ENCODE assay signal across 10 cellular contexts in genomic region chr11:44611088-44611487, GRCh38. TPM values are rescaled to one million over a fixed set of nuclear protein-coding genes. Genes with fewer than 3 reads are reported as not detected.
A peak's percentile ranks its signal among the peaks of the same experiment; 100 is the strongest.
DNase-seq lines count a peak whose midpoint lies in the region; ATAC-seq, FAIRE-seq and TF ChIP-seq lines count a peak whose summit lies in the region.
"Had no signal": no experiment of that assay in that cellular context is flagged by ENCODE, and none has a peak within 500 bp of the region (broad histone marks: within the 10 kb centered on the region; RNA-seq: fewer than 3 reads in every experiment).

No MANE protein-coding gene starts in this region.

- H3K36me3 Mint-ChIP-seq in activated naive CD8-positive, alpha-beta T cell treated with anti-CD3 and anti-CD28 coated beads, Interleukin-2, amount 50 U/mL, for 24 hours (ENCODE audit: low read depth): peaks cover 74% of the 10 kb centered on the region

- FAIRE-seq in D721Med (lab: Jason Lieb, UNC): no peak

- no peak for TF ChIP-seq CTCF in HCT116 (IDR thresholded peaks at IDR 0.05 in 2 of 3, conservative IDR thresholded peaks at IDR 0.05 in 1 of 3; ENCODE audit: borderline replicate concordance in 1 of 3, insufficient read depth in 1 of 3, low read depth in 2 of 3, low read length in 2 of 3)
- no peak for TF ChIP-seq CTCF in neutrophil (IDR thresholded peaks at IDR 0.05)
- TF ChIP-seq CTCF in mucosa of descending colon (IDR thresholded peaks at IDR 0.05): no peak
- no peak for TF ChIP-seq CTCF in D721Med (IDR thresholded peaks at IDR 0.05; ENCODE audit: insufficient read depth, missing control alignments)

- H3K9me3 Mint-ChIP-seq in activated naive CD8-positive, alpha-beta T cell treated with anti-CD3 and anti-CD28 coated beads, Interleukin-2, amount 50 U/mL, for 24 hours: no peaks in the 10 kb centered on the region

- H4K20me1 ChIP-seq in BLaER1 treated with 17β-estradiol and CSF1 and Interleukin-3, amounts not matched to agents 10 nM and 100 nM: peaks cover 0 to 15% (median 6%) of the 10 kb centered on the region in 11 experiments; a peak in 6 of 22 replicates
- no peaks in the 10 kb centered on the region for H4K20me1 ChIP-seq in HCT116 (ENCODE audit: insufficient read depth)

- no peaks in the 10 kb centered on the region for H3K27me3 ChIP-seq in BLaER1 treated with 17β-estradiol and CSF1 and Interleukin-3, amounts not matched to agents 10 nM and 100 nM
- H3K27me3 ChIP-seq in HCT116 (ENCODE audit: insufficient read depth, low read length) (no peaks in the 10 kb centered on the region), neutrophil (no peaks in the 10 kb centered on the region)
- H3K27me3 ChIP-seq: brain microvascular endothelial cell had no signal

- POLR2A ChIA-PET in HCT116 (lab: Charles Lee): no interaction called here

- H2AFZ ChIP-seq in HCT116 (ENCODE audit: low read depth, low read length, poor library complexity, severe bottlenecking): no peak overlapping the region

- H3K4me1 ChIP-seq in BLaER1 treated with 17β-estradiol and CSF1 and Interleukin-3, amounts not matched to agents 10 nM and 100 nM: peaks cover 68 to 100% (median 94%) of the 10 kb centered on the region in 10 experiments
- H3K4me1 ChIP-seq in HCT116 (ENCODE audit: control insufficient read depth in 1 of 2, insufficient read depth in 2 of 2, low read length in 2 of 2) (peaks cover 0 to 5% of the 10 kb centered on the region in 2 experiments; a peak in 1 of 4 replicates), neutrophil (ENCODE audit: control insufficient read depth in 1 of 2, insufficient read depth in 1 of 2, low read depth in 1 of 2, low read length in 1 of 2) (peaks cover 28 to 46% of the 10 kb centered on the region in 2 experiments), mucosa of descending colon (ENCODE audit: low read depth) (peaks cover 8% of the 10 kb centered on the region)

- peak overlapping the region in 9 of 11 experiments; percentile 9 to 76 (median 60); a peak in 15 of 22 replicates for H3K27ac ChIP-seq in BLaER1 treated with 17β-estradiol and CSF1 and Interleukin-3, amounts not matched to agents 10 nM and 100 nM
- H3K27ac ChIP-seq in HCT116 (ENCODE audit: low read depth, low read length) (no peak overlapping the region), neutrophil (peak overlapping the region; percentile 65)
- H3K27ac ChIP-seq: brain microvascular endothelial cell had no signal

- no peak for DNase-seq in HCT116 (ENCODE audit: low read depth, low spot score)
- no peak for DNase-seq in activated naive CD8-positive, alpha-beta T cell treated with anti-CD3 and anti-CD28 coated beads, Interleukin-2, amount 50 U/mL, for 24 hours
- DNase-seq in NCI-H69 (lab: John Stamatoyannopoulos, UW): no peak
- no peak for DNase-seq in mucosa of descending colon
- DNase-seq in D721Med (ENCODE audit: insufficient read length, low spot score): no peak
- DNase-seq: brain microvascular endothelial cell, T1000 had no signal

- peak overlapping the region; percentile 82 for H3K27ac Mint-ChIP-seq in activated naive CD8-positive, alpha-beta T cell treated with anti-CD3 and anti-CD28 coated beads, Interleukin-2, amount 50 U/mL, for 24 hours

- peaks cover 88% of the 10 kb centered on the region for H3K4me1 Mint-ChIP-seq in activated naive CD8-positive, alpha-beta T cell treated with anti-CD3 and anti-CD28 coated beads, Interleukin-2, amount 50 U/mL, for 24 hours

- peak overlapping the region in 7 of 11 experiments; percentile 3 to 51 (median 33); a peak in 10 of 22 replicates for H3K9ac ChIP-seq in BLaER1 treated with 17β-estradiol and CSF1 and Interleukin-3, amounts not matched to agents 10 nM and 100 nM
- no peak overlapping the region for H3K9ac ChIP-seq in HCT116 (ENCODE audit: low read length)

- no peak overlapping the region for H3K4me3 ChIP-seq in BLaER1 treated with 17β-estradiol and CSF1 and Interleukin-3, amounts not matched to agents 10 nM and 100 nM
- H3K4me3 ChIP-seq in HCT116 (replicated peaks in 1 of 2; ENCODE audit: low read depth in 1 of 2, low read length in 2 of 2): no peak overlapping the region
- H3K4me3 ChIP-seq in neutrophil (ENCODE audit: low read depth in 1 of 2, low read length in 1 of 2): no peak overlapping the region
- H3K4me3 ChIP-seq in mucosa of descending colon: no peak overlapping the region

- no peak overlapping the region for H3K4me3 Mint-ChIP-seq in activated naive CD8-positive, alpha-beta T cell treated with anti-CD3 and anti-CD28 coated beads, Interleukin-2, amount 50 U/mL, for 24 hours

- no peaks in the 10 kb centered on the region for H3K79me2 ChIP-seq in HCT116 (ENCODE audit: insufficient read depth, low read length)

- TF ChIP-seq RAD21 in HCT116 (IDR thresholded peaks at IDR 0.05; ENCODE audit: low read depth): no peak

- peak overlapping the region; percentile 67 to 96 (median 87) for H3K4me2 ChIP-seq in BLaER1 treated with 17β-estradiol and CSF1 and Interleukin-3, amounts not matched to agents 10 nM and 100 nM
- no peak overlapping the region for H3K4me2 ChIP-seq in HCT116 (ENCODE audit: low read length)

- intact Hi-C loops in HCT116 (cut with micrococcal nuclease) (loop anchor here (10.0 kb wide), 1 partner anchor 466 kb away; no protein-coding TSS in a partner anchor), mucosa of descending colon (cut with DNase I, micrococcal nuclease) (loop anchor here in 1 of 2 donors (10.0 kb wide), 1 partner anchor 326 kb away; no protein-coding TSS in a partner anchor)

- H3K9me2 ChIP-seq in HCT116 (ENCODE audit: insufficient read depth): no peaks in the 10 kb centered on the region

- RAD21 ChIA-PET in HCT116 (lab: Charles Lee; ENCODE audit: low non-redundant PET in 1 of 2, low total read pairs in 2 of 2, uncharacterized antibody in 2 of 2, unreplicated experiment in 2 of 2): no interaction called here

- H3K36me3 ChIP-seq in BLaER1 treated with 17β-estradiol and CSF1 and Interleukin-3, amounts not matched to agents 10 nM and 100 nM: peaks cover 0 to 14% (median 2%) of the 10 kb centered on the region in 11 experiments; a peak in 10 of 22 replicates
- no peaks in the 10 kb centered on the region for H3K36me3 ChIP-seq in HCT116 (ENCODE audit: control insufficient read depth in 1 of 2, insufficient read depth in 2 of 2, low read length in 2 of 2)
- H3K36me3 ChIP-seq in neutrophil: peaks cover 89% of the 10 kb centered on the region
- H3K36me3 ChIP-seq in mucosa of descending colon (ENCODE audit: low read depth): no peaks in the 10 kb centered on the region

- TF ChIP-seq POLR2A in HCT116 (IDR thresholded peaks at IDR 0.05; ENCODE audit: borderline replicate concordance, extremely low read depth, insufficient read depth, insufficient read length): no peak

- 0 out of 2 replicates have a peak, but pooled peaks have one; percentile 44 for ATAC-seq in HCT116
- peak; percentile 3 for ATAC-seq in activated naive CD8-positive, alpha-beta T cell treated with anti-CD3 and anti-CD28 coated beads, Interleukin-2, amount 50 U/mL, for 24 hours
- ATAC-seq in mucosa of descending colon: no peak
- ATAC-seq in GM18909 (IDR thresholded peaks at IDR 0.05; ENCODE audit: poor library complexity, unreplicated experiment): no peak

- CTCF ChIA-PET in HCT116 (lab: Charles Lee): interaction anchor here (2.2 kb wide), 1 partner anchor 53 kb away, joined by 15 read pairs; no protein-coding TSS in a partner anchor

- no TSS peak for BruUV-seq in HCT116 (replicated peaks; lab: Mats Ljungman, UMichigan)

- no peaks in the 10 kb centered on the region for H3K27me3 Mint-ChIP-seq in activated naive CD8-positive, alpha-beta T cell treated with anti-CD3 and anti-CD28 coated beads, Interleukin-2, amount 50 U/mL, for 24 hours

- no peaks in the 10 kb centered on the region for H3K9me3 ChIP-seq in BLaER1 treated with 17β-estradiol and CSF1 and Interleukin-3, amounts not matched to agents 10 nM and 100 nM (replicated peaks in 1 of 11)
- no peaks in the 10 kb centered on the region for H3K9me3 ChIP-seq in HCT116 (ENCODE audit: control insufficient read depth in 1 of 2, insufficient read depth in 1 of 2, low read depth in 1 of 2, low read length in 2 of 2)
- H3K9me3 ChIP-seq in neutrophil: no peaks in the 10 kb centered on the region
- H3K9me3 ChIP-seq in mucosa of descending colon: no peaks in the 10 kb centered on the region

TF ChIP-seq in HCT116, 20 proteins besides CTCF, POLR2A, EP300 and RAD21:
- TF ChIP-seq TCF7L2 (IDR thresholded peaks at IDR 0.05; ENCODE audit: borderline replicate concordance, extremely low read depth, insufficient read depth, insufficient read length): no peak
- TF ChIP-seq ATF3 (IDR thresholded peaks at IDR 0.05): no peak
- no peak for TF ChIP-seq CBX3 (IDR thresholded peaks at IDR 0.05; ENCODE audit: low read depth)

RNA-seq across cellular contexts. Expression of gene CD82, which starts 45.6 kb away (rescaled TPM):
- 16.7 TPM for total RNA-seq in HCT116 (2021; ENCODE audit: unreplicated experiment)
- polyA plus RNA-seq in HCT116 (2012): 11.0 and 13.3 TPM in 2 replicates
- 10 to 100 TPM; 27.2 to 43.2 (median 29.6) TPM for total RNA-seq in mucosa of descending colon

Comparison
In these comparisons a context has a peak if more than half of its experiments do, and no peak if none do; other contexts are left out.
1. ATAC-seq: peak in HCT116 (single experiment) and activated naive CD8-positive, alpha-beta T cell treated with anti-CD3 and anti-CD28 coated beads, Interleukin-2, amount 50 U/mL, for 24 hours (single experiment); none in mucosa of descending colon (single experiment) and GM18909 (single experiment).